Comparison of ENCODE assay signal across 17 cellular contexts in genomic region chr15:42819781-42820180, GRCh38.
"Had no signal": no experiment of that assay in that cellular context is flagged by ENCODE, and none has a peak within 500 bp of the region (broad histone marks: within the 10 kb centered on the region; RNA-seq: fewer than 3 reads in every experiment).

No MANE protein-coding gene starts in this region.

- ATAC-seq: gastroesophageal sphincter; left lobe of liver; naive thymus-derived CD4-positive, alpha-beta T cell had no signal

- H3K4me3 ChIP-seq: colonic mucosa, gastroesophageal sphincter, ovary, smooth muscle cell had no signal

- H3K27ac Mint-ChIP-seq: naive thymus-derived CD4-positive, alpha-beta T cell had no signal

- DNase-seq: cerebellar nuclear complex; colonic mucosa; dermis blood vessel endothelial cell; foreskin fibroblast; glutamatergic neuron; hippocampal formation; kidney glomerular epithelial cell; mammary epithelial cell; naive thymus-derived CD4-positive, alpha-beta T cell; ovary; right cardiac atrium; stimulated activated CD4-positive, alpha-beta T cell treated with anti-CD3 and anti-CD28 coated beads, Interleukin-2, amount 100 ng/mL, for 48 hours; stimulated activated naive CD4-positive, alpha-beta T cell treated with Interleukin-2 at 50 U/mL for 16 hours; trophoblast cell had no signal

- H3K9me3 Mint-ChIP-seq: naive thymus-derived CD4-positive, alpha-beta T cell had no signal

- H3K4me3 Mint-ChIP-seq: naive thymus-derived CD4-positive, alpha-beta T cell had no signal

- H3K27me3 Mint-ChIP-seq: naive thymus-derived CD4-positive, alpha-beta T cell had no signal

- H3K4me1 Mint-ChIP-seq: naive thymus-derived CD4-positive, alpha-beta T cell had no signal
